Comparison of ENCODE assay signal across 30 cellular contexts in the genomic region with DNA sequence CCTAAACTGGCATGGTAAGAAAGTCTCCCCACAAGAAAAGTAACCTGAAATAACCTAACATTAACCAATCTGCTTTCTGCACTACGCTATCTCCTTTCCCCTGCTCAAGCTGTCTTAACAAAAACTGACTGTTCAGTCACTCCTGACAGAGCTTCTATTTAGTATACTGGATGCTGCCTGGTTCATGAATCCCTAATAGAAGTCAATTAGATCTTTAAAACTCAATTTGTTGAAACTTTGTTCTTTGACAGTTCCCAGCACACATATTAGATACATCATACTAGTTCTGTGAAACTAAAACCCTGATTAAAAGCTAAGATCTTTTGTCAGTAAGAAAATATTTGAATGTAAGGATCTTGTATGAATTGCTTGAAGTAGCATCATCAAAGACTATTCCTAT.
"Had no signal": no experiment of that assay in that cellular context is flagged by ENCODE, and none has a peak within 500 bp of the region (broad histone marks: within the 10 kb centered on the region; RNA-seq: fewer than 3 reads in every experiment).

No MANE protein-coding gene starts in this region.

- H3K4me1 Mint-ChIP-seq: activated B cell treated with CpG ODN at 0.5 μM for 24 hours; activated CD4-positive, alpha-beta T cell treated with anti-CD3 and anti-CD28 coated beads, Interleukin-2, amount 10 ng/mL, durations not matched to agents 24 days and 14 days; activated naive CD8-positive, alpha-beta T cell treated with anti-CD3 and anti-CD28 coated beads for 36 hours; activated T-helper 17 cell treated with anti-CD3 and anti-CD28 coated beads, Interleukin-2, amount 50 U/mL, for 72 hours; T-helper 17 cell had no signal

- H3K27me3 Mint-ChIP-seq: activated B cell treated with CpG ODN at 0.5 μM for 24 hours; activated CD4-positive, alpha-beta memory T cell treated with anti-CD3 and anti-CD28 coated beads for 36 hours; activated T-helper 17 cell treated with anti-CD3 and anti-CD28 coated beads, Interleukin-2, amount 50 U/mL, for 72 hours had no signal

- H3K4me3 Mint-ChIP-seq: activated B cell treated with CpG ODN at 0.5 μM for 24 hours; activated CD4-positive, alpha-beta memory T cell treated with anti-CD3 and anti-CD28 coated beads for 36 hours; activated CD4-positive, alpha-beta T cell treated with anti-CD3 and anti-CD28 coated beads, Interleukin-2, amount 10 ng/mL, durations not matched to agents 24 days and 14 days; activated CD8-positive, alpha-beta T cell treated with anti-CD3 and anti-CD28 coated beads for 36 hours; activated naive CD4-positive, alpha-beta T cell treated with anti-CD3 and anti-CD28 coated beads for 36 hours; activated naive CD8-positive, alpha-beta T cell treated with anti-CD3 and anti-CD28 coated beads for 36 hours; activated T-cell treated with anti-CD3 and anti-CD28 coated beads, Interleukin-2, amount 50 U/mL, for 4 hours; activated T-cell treated with anti-CD3 and anti-CD28 coated beads, Interleukin-2, amount 50 U/mL, for 72 hours; activated T-helper 1 cell treated with anti-CD3 and anti-CD28 coated beads, Interleukin-12 subunit alpha, Interleukin-12 subunit beta, Interleukin-2, Interleukin-4 antibody, amounts not matched to agents 30 ng/mL and 10 ng/mL and 1 ng/mL, durations not matched to agents 14 hours and 24 hours and 36 hours; activated T-helper 17 cell treated with anti-CD3 and anti-CD28 coated beads, Interleukin-2, amount 50 U/mL, for 72 hours; T-helper 17 cell had no signal

- H3K27ac Mint-ChIP-seq: activated B cell treated with CpG ODN at 0.5 μM for 24 hours; activated CD4-positive, alpha-beta memory T cell treated with anti-CD3 and anti-CD28 coated beads for 36 hours; activated CD4-positive, alpha-beta T cell treated with anti-CD3 and anti-CD28 coated beads, Interleukin-2, amount 10 ng/mL, durations not matched to agents 24 days and 14 days; activated CD8-positive, alpha-beta T cell treated with anti-CD3 and anti-CD28 coated beads for 36 hours; activated naive CD4-positive, alpha-beta T cell treated with anti-CD3 and anti-CD28 coated beads for 36 hours; activated naive CD4-positive, alpha-beta T cell treated with anti-CD3 and anti-CD28 coated beads, Interleukin-2, amount 50 U/mL, for 72 hours; activated naive CD8-positive, alpha-beta T cell treated with anti-CD3 and anti-CD28 coated beads for 36 hours; activated T-cell treated with anti-CD3 and anti-CD28 coated beads, Interleukin-2, amount 50 U/mL, for 72 hours; activated T-helper 1 cell treated with anti-CD3 and anti-CD28 coated beads, Interleukin-12 subunit alpha, Interleukin-12 subunit beta, Interleukin-2, Interleukin-4 antibody, amounts not matched to agents 30 ng/mL and 10 ng/mL and 1 ng/mL, durations not matched to agents 14 hours and 24 hours and 36 hours; activated T-helper 17 cell treated with anti-CD3 and anti-CD28 coated beads, Interleukin-2, amount 50 U/mL, for 72 hours; T-helper 17 cell had no signal

- H3K36me3 Mint-ChIP-seq: activated CD4-positive, alpha-beta memory T cell treated with anti-CD3 and anti-CD28 coated beads for 36 hours; activated naive CD4-positive, alpha-beta T cell treated with anti-CD3 and anti-CD28 coated beads, Interleukin-2, amount 50 U/mL, for 72 hours; activated naive CD8-positive, alpha-beta T cell treated with anti-CD3 and anti-CD28 coated beads for 36 hours had no signal

- DNase-seq: activated B cell treated with CpG ODN at 0.5 μM for 24 hours; activated CD4-positive, alpha-beta memory T cell treated with anti-CD3 and anti-CD28 coated beads for 36 hours; activated CD4-positive, alpha-beta T cell treated with anti-CD3 and anti-CD28 coated beads for 4 hours; activated CD4-positive, alpha-beta T cell treated with anti-CD3 and anti-CD28 coated beads, Interleukin-2, amount 10 ng/mL, durations not matched to agents 24 days and 14 days; activated CD4-positive, alpha-beta T cell treated with anti-CD3 and anti-CD28 coated beads, Interleukin-2, amount 50 U/mL, for 1 hour; activated CD4-positive, alpha-beta T cell treated with anti-CD3 and anti-CD28 coated beads, Interleukin-2, amount 50 U/mL, for 4 hours; activated CD4-positive, CD25-positive, alpha-beta regulatory T cell treated with anti-CD3 and anti-CD28 coated beads, Interleukin-2, amount 50 U/mL, for 72 hours; activated CD8-positive, alpha-beta memory T cell treated with anti-CD3 and anti-CD28 coated beads, Interleukin-2, amount 50 U/mL, for 4 hours; activated CD8-positive, alpha-beta T cell treated with anti-CD3 and anti-CD28 coated beads for 36 hours; activated effector memory CD4-positive, alpha-beta T cell treated with anti-CD3 and anti-CD28 coated beads, Interleukin-2, amount 50 U/mL, for 16 hours; activated gamma-delta T cell treated with Interleukin-2 at 50 U/mL for 16 hours; activated naive CD4-positive, alpha-beta T cell; activated naive CD4-positive, alpha-beta T cell treated with anti-CD3 and anti-CD28 coated beads for 36 hours; activated naive CD4-positive, alpha-beta T cell treated with anti-CD3 and anti-CD28 coated beads, Interleukin-2, amount 50 U/mL, for 16 hours; activated naive CD8-positive, alpha-beta T cell treated with anti-CD3 and anti-CD28 coated beads for 36 hours; activated T-cell treated with anti-CD3 and anti-CD28 coated beads for 4 hours; activated T-cell treated with anti-CD3 and anti-CD28 coated beads, Interleukin-2, amount 50 U/mL, for 1 hour; activated T-cell treated with anti-CD3 and anti-CD28 coated beads, Interleukin-2, amount 50 U/mL, for 4 hours; activated T-cell treated with anti-CD3 and anti-CD28 coated beads, Interleukin-2, amount 50 U/mL, for 72 hours; adrenal gland; amniotic stem cell; aorta; body of pancreas; brain microvascular endothelial cell; central memory CD4-positive, alpha-beta T cell; T-helper 17 cell; T1000 had no signal

- H3K9me3 Mint-ChIP-seq: activated B cell treated with CpG ODN at 0.5 μM for 24 hours; activated CD4-positive, alpha-beta memory T cell treated with anti-CD3 and anti-CD28 coated beads for 36 hours; activated CD4-positive, alpha-beta T cell treated with anti-CD3 and anti-CD28 coated beads, Interleukin-2, amount 10 ng/mL, durations not matched to agents 24 days and 14 days; activated CD8-positive, alpha-beta T cell treated with anti-CD3 and anti-CD28 coated beads for 36 hours; activated naive CD4-positive, alpha-beta T cell treated with anti-CD3 and anti-CD28 coated beads for 36 hours; activated naive CD4-positive, alpha-beta T cell treated with anti-CD3 and anti-CD28 coated beads, Interleukin-2, amount 50 U/mL, for 72 hours; activated naive CD8-positive, alpha-beta T cell treated with anti-CD3 and anti-CD28 coated beads for 36 hours; activated T-cell treated with anti-CD3 and anti-CD28 coated beads, Interleukin-2, amount 50 U/mL, for 4 hours; activated T-cell treated with anti-CD3 and anti-CD28 coated beads, Interleukin-2, amount 50 U/mL, for 72 hours; activated T-helper 1 cell treated with anti-CD3 and anti-CD28 coated beads, Interleukin-12 subunit alpha, Interleukin-12 subunit beta, Interleukin-2, Interleukin-4 antibody, amounts not matched to agents 30 ng/mL and 10 ng/mL and 1 ng/mL, durations not matched to agents 14 hours and 24 hours and 36 hours; activated T-helper 17 cell treated with anti-CD3 and anti-CD28 coated beads, Interleukin-2, amount 50 U/mL, for 72 hours had no signal
